ENCODE assay signal across 13 cellular contexts in the genomic region with DNA sequence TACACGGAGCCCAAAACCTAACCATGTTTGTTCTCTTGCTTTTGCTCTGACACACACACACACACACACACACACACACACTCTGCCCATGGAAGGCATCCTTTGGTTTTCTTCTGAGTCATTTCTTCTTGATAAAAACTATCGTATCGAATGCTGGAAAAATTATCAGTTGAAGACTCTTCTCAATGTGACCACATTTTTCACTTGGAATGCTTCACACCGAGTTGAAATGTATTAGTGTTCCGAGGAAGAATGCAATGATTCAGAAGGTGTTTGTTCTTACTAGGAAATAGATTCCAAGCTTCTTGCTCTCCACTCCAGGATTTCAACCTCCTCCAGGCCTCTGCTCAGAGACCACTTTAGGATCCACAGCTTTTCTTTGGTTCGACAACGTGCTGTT.
DNase-seq lines count a peak whose midpoint lies in the region; ATAC-seq and TF ChIP-seq lines count a peak whose summit lies in the region.
"Had no signal": no experiment of that assay in that cellular context is flagged by ENCODE, and none has a peak within 500 bp of the region (broad histone marks: within the 10 kb centered on the region; RNA-seq: fewer than 3 reads in every experiment).

No MANE protein-coding gene starts in this region.

- H3K4me3 ChIP-seq in astrocyte of the spinal cord (ENCODE audit: low read depth, low read length), result no peak overlapping the region
- H3K4me3 ChIP-seq: GM12878, pancreas, vagina had no signal

- ATAC-seq in GM19035 (IDR thresholded peaks at IDR 0.05; ENCODE audit: unreplicated experiment), result no peak
- no peak for ATAC-seq in GM19397 (IDR thresholded peaks at IDR 0.05; ENCODE audit: unreplicated experiment)
- ATAC-seq in HG03460 (IDR thresholded peaks at IDR 0.05; ENCODE audit: unreplicated experiment), result no peak
- ATAC-seq: GM12878, pancreas, T-helper 17 cell had no signal

- no peak for TF ChIP-seq CTCF in astrocyte of the spinal cord (IDR thresholded peaks at IDR 0.05; ENCODE audit: low read depth, low read length)

- in situ Hi-C loops in astrocyte of the spinal cord (cut with HindIII; ENCODE audit: low sequenced_read_pairs), result no loop called here

- DNase-seq in A172 (ENCODE audit: low spot score) (peak; percentile 57), HCEC 1CT (peak; percentile 68), astrocyte of the spinal cord (ENCODE audit: low read depth, low spot score) (peak; percentile 86), iris pigment epithelial cell (ENCODE audit: low read depth) (peak; percentile 84), NCI-H1436 (lab: John Stamatoyannopoulos, UW) (no peak)
- DNase-seq: activated CD4-positive, alpha-beta T cell treated with anti-CD3 and anti-CD28 coated beads, Interleukin-2, amount 10 ng/mL, durations not matched to agents 24 days and 14 days; pancreas; T-helper 17 cell had no signal
